ENCODE assay signal across 25 cellular contexts in genomic region chr16:779561-779960, GRCh38. TPM values are rescaled to one million over a fixed set of nuclear protein-coding genes. Genes with fewer than 3 reads are reported as not detected.
"Had no signal": no experiment of that assay in that cellular context is flagged by ENCODE, and none has a peak within 500 bp of the region (broad histone marks: within the 10 kb centered on the region; RNA-seq: fewer than 3 reads in every experiment).

No MANE protein-coding gene starts in this region.

- H3K9me3 ChIP-seq: stomach, suprapubic skin, testis, thoracic aorta, thyroid gland, tibial artery, tibial nerve, transverse colon, upper lobe of left lung, upper lobe of right lung, uterus, vagina had no signal

- DNase-seq: stimulated activated CD4-positive, alpha-beta T cell treated with anti-CD3 and anti-CD28 coated beads, Interleukin-2, amount 100 ng/mL, for 48 hours; stimulated activated CD4-positive, alpha-beta T cell treated with anti-CD3 and anti-CD28 coated beads, Interleukin-4, amount 100 ng/mL, for 1 hour; stimulated activated CD4-positive, alpha-beta T cell treated with anti-CD3 and anti-CD28 coated beads, Interleukin-4, amount 100 ng/mL, for 24 hours; stimulated activated CD4-positive, alpha-beta T cell treated with anti-CD3 and anti-CD28 coated beads, Interleukin-4, amount 100 ng/mL, for 4 hours; stimulated activated CD8-positive, alpha-beta memory T cell treated with anti-CD3 and anti-CD28 coated beads, Interleukin-4, amount 100 ng/mL, for 48 hours; stimulated activated naive B cell treated with anti-CD40 and anti-IgM and Interleukin-4, amounts not matched to agents 10 μg/mL and 1 μg/mL and 100 μg/mL, for 72 hours; stimulated activated naive CD4-positive, alpha-beta T cell; stimulated activated naive CD4-positive, alpha-beta T cell treated with Interleukin-2 at 50 U/mL for 16 hours; stimulated activated naive CD8-positive, alpha-beta T cell treated with anti-CD3 and anti-CD28 coated beads, Interleukin-15, amount 100 ng/mL, for 72 hours; stimulated activated naive CD8-positive, alpha-beta T cell treated with anti-CD3 and anti-CD28 coated beads, Interleukin-15, Interleukin-2, amounts not matched to agents 100 U/mL and 50 U/mL, for 24 hours; stomach; substantia nigra; testis; thyroid gland; tibial artery; transverse colon; trophoblast cell; upper lobe of right lung; uterus had no signal

- H3K27ac ChIP-seq: stomach, suprapubic skin, testis, thoracic aorta, thyroid gland, tibial artery, tibial nerve, transverse colon, upper lobe of left lung, upper lobe of right lung, uterus, vagina had no signal

- H3K36me3 ChIP-seq: stomach, suprapubic skin, thoracic aorta, thyroid gland, tibial artery, tibial nerve, transverse colon, upper lobe of left lung, upper lobe of right lung, uterus, vagina had no signal

- H3K4me3 ChIP-seq: stomach, suprapubic skin, testis, thoracic aorta, thyroid gland, tibial artery, tibial nerve, transverse colon, upper lobe of left lung, upper lobe of right lung, uterus, vagina had no signal

- H3K27me3 ChIP-seq: testis, thyroid gland, uterus, vagina had no signal

- H3K4me1 ChIP-seq: transverse colon, upper lobe of right lung, uterus had no signal

RNA-seq across cellular contexts. Expression of gene GNG13, which starts 21.0 kb away (rescaled TPM):
- polyA plus RNA-seq: stomach, urinary bladder had no signal
